In genomic region chr20:8853805-8854338, GRCh38 we compare ENCODE assay signal across 7 cellular contexts.
A peak's percentile ranks its signal among the peaks of the same experiment; 100 is the strongest.
DNase-seq lines count a peak whose midpoint lies in the region; ATAC-seq and TF ChIP-seq lines count a peak whose summit lies in the region.

No MANE protein-coding gene starts in this region.

- H3K4me3 Mint-ChIP-seq in chondrocyte (ENCODE audit: unreplicated experiment), result no peak overlapping the region

- ATAC-seq in GM21717 (IDR thresholded peaks at IDR 0.05; ENCODE audit: unreplicated experiment), result peak; percentile 62
- peak; percentile 95 for ATAC-seq in left colon

- peak overlapping the region; percentile 3 to 39 (median 10) for H3K27ac ChIP-seq in thyroid gland

- TF ChIP-seq CTCF in GM06990 (IDR thresholded peaks at IDR 0.05; ENCODE audit: insufficient read depth, low read length, poor library complexity, severe bottlenecking) (peak; percentile 85), chondrocyte (IDR thresholded peaks at IDR 0.05) (peak; percentile 90), thyroid gland (IDR thresholded peaks at IDR 0.05) (peak; percentile 74 to 95 (median 86))

- H3K27ac Mint-ChIP-seq in chondrocyte (ENCODE audit: unreplicated experiment), result no peak overlapping the region

- H3K36me3 ChIP-seq in GM06990 (ENCODE audit: control insufficient read depth, insufficient read depth, low read length) (no peaks in the 10 kb centered on the region), NT2/D1 (ENCODE audit: insufficient read depth, insufficient read length, low read length) (no peaks in the 10 kb centered on the region), thyroid gland (no peaks in the 10 kb centered on the region)

- no peak overlapping the region for H3K4me3 ChIP-seq in GM06990 (replicated peaks; ENCODE audit: low read depth, low read length)
- no peak overlapping the region for H3K4me3 ChIP-seq in Jurkat, Clone E6-1 (ENCODE audit: low read length)
- H3K4me3 ChIP-seq in NT2/D1 (ENCODE audit: insufficient read length, low read depth), result no peak overlapping the region
- H3K4me3 ChIP-seq in thyroid gland (replicated peaks in 1 of 3), result no peak overlapping the region

- DNase-seq in GM06990 (ENCODE audit: extremely low read depth, insufficient read length), result no peak
- peak; percentile 51 for DNase-seq in Jurkat, Clone E6-1 (ENCODE audit: low read depth, low spot score)
- peak; percentile 65 for DNase-seq in NT2/D1 (ENCODE audit: low read depth, low spot score)
- DNase-seq in chondrocyte (ENCODE audit: low spot score), result no peak
- DNase-seq in left colon, result no peak
- DNase-seq in thyroid gland, result peak; percentile 11 to 12

- H3K4me1 Mint-ChIP-seq in chondrocyte (ENCODE audit: low read depth), result peaks cover 13% of the 10 kb centered on the region

- no peaks in the 10 kb centered on the region for H3K36me3 Mint-ChIP-seq in chondrocyte (ENCODE audit: low read depth)

- no peaks in the 10 kb centered on the region for H3K9me3 Mint-ChIP-seq in chondrocyte (ENCODE audit: low read depth)

- no peak overlapping the region for H3K9ac ChIP-seq in NT2/D1 (ENCODE audit: insufficient read length, low read depth)

- intact Hi-C loops in left colon (cut with DNase I, micrococcal nuclease), result loop anchor here in 1 of 2 donors (10.0 kb wide), 3 partner anchors 59 to 501 kb away; no protein-coding TSS in a partner anchor
- intact Hi-C loops in thyroid gland (cut with DNase I), result loop anchor here (5.0 kb wide), 1 partner anchor 503 kb away; no protein-coding TSS in a partner anchor

- no peak for TF ChIP-seq POLR2A in thyroid gland (IDR thresholded peaks at IDR 0.05)

- no peaks in the 10 kb centered on the region for H3K27me3 ChIP-seq in GM06990 (replicated peaks; ENCODE audit: control insufficient read depth, insufficient read depth, low read length)
- H3K27me3 ChIP-seq in NT2/D1 (ENCODE audit: insufficient read depth, insufficient read length), result no peaks in the 10 kb centered on the region
- H3K27me3 ChIP-seq in thyroid gland, result no peaks in the 10 kb centered on the region

- 17 to 19% methylated on average over 6 of the region's 6 CpGs for WGBS in thyroid gland, 2 donors

- no peaks in the 10 kb centered on the region for H3K27me3 Mint-ChIP-seq in chondrocyte (ENCODE audit: low read depth)

- H3K9me3 ChIP-seq in NT2/D1 (ENCODE audit: insufficient read depth, low read length), result no peaks in the 10 kb centered on the region; the same call in 1 of the 2 replicates
- H3K9me3 ChIP-seq in thyroid gland, result no peaks in the 10 kb centered on the region

- H3K4me1 ChIP-seq in NT2/D1 (ENCODE audit: insufficient read depth, insufficient read length), result no peaks in the 10 kb centered on the region
- peaks cover 3 to 18% of the 10 kb centered on the region in 2 donors for H3K4me1 ChIP-seq in thyroid gland

Comparison
In these comparisons a context has a peak if more than half of its experiments do, and no peak if none do; other contexts are left out.
1. DNase-seq: peak in Jurkat, Clone E6-1 (single experiment), NT2/D1 (single experiment) and thyroid gland (2 of 2); none in GM06990 (single experiment), chondrocyte (single experiment) and left colon (0 of 2).
2. Peak in every context shown above with its lines, with median percentiles within 50 percentile points of each other: CTCF ChIP-seq.